8 cellular contexts compared by ENCODE assay signal in the genomic region with DNA sequence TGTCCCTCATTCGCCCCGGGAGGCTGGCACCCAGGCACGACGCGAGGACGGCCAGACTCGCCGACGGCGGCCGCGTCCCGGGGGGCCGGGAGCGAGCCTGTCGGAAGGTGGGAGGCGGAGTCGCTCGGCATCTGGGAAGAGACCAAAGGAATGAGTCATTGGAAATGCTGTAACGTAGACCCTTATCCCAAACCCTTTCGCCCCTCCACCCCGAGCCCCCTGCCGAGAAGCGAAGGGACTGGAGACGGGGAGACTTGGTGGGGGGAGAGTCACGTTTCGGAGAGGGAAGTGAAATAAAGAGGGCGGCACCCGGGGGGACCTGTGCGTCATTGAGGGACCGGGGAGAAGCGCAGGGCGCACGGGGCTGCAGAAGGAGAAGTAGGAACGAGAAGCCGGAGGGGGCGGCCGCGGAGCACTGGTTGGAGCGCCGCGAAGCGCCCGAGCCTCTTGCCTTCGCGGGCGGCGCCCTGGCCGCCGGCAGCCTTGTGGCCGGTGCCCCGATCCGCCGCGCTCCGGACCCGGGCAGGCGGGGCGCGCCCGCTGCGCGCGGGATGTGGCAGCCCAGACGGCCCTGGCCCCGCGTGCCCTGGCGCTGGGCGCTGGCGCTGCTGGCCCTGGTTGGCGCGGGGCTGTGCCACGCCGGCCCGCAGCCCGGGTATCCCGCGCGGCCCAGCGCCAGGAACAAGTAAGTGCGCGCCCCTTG. TPM values are rescaled to one million over a fixed set of nuclear protein-coding genes. Genes with fewer than 3 reads are reported as not detected.
DNase-seq lines count a peak whose midpoint lies in the region; ATAC-seq, FAIRE-seq and TF ChIP-seq lines count a peak whose summit lies in the region.

A gene (plus strand): TSS at position 369 of the 703 bp plus-strand sequence. CDS start 183 bp downstream, at position 552.

- H3K27ac ChIP-seq in astrocyte (ENCODE audit: low read depth, low read length) (peak within 1 kb of the TSS; percentile 19), iPS-20b (ENCODE audit: low read length) (no peak within 1 kb of the TSS)

- H3K27me3 ChIP-seq in astrocyte (ENCODE audit: insufficient read depth, low read length) (peaks cover 22% of the 10 kb centered on the region), iPS-20b (ENCODE audit: insufficient read depth, low read length) (peaks cover 59% of the 10 kb centered on the region)

- ATAC-seq in GM21576 (IDR thresholded peaks at IDR 0.05; ENCODE audit: unreplicated experiment): peak; percentile 51

- H3K4me3 ChIP-seq in astrocyte (ENCODE audit: insufficient read depth, low read depth, low read length) (peak within 1 kb of the TSS; percentile 56), iPS-20b (ENCODE audit: low read length) (peak within 1 kb of the TSS; percentile 78)

- H2AFZ ChIP-seq in astrocyte (ENCODE audit: low read depth, low read length): peak within 1 kb of the TSS; percentile 84

- no peak for FAIRE-seq in astrocyte (lab: Jason Lieb, UNC)

- H3K9ac ChIP-seq in astrocyte (ENCODE audit: low read length) (peak within 1 kb of the TSS; percentile 75), iPS-20b (ENCODE audit: low read depth, low read length) (peak within 1 kb of the TSS; percentile 48; the same call in 1 of the 2 replicates)

- no peaks in the 10 kb centered on the region for H3K79me2 ChIP-seq in astrocyte (ENCODE audit: insufficient read depth, low read length)

- peaks cover 5% of the 10 kb centered on the region for H3K4me1 Mint-ChIP-seq in astrocyte (ENCODE audit: low read depth, unreplicated experiment)

- H3K4me2 ChIP-seq in astrocyte (ENCODE audit: low read length): peak within 1 kb of the TSS; percentile 86

- H3K36me3 Mint-ChIP-seq in astrocyte (ENCODE audit: low read depth, unreplicated experiment): no peaks in the 10 kb centered on the region

- H3K9me3 Mint-ChIP-seq in astrocyte (ENCODE audit: unreplicated experiment): no peaks in the 10 kb centered on the region

- H3K36me3 ChIP-seq in astrocyte (ENCODE audit: insufficient read depth, low read length): no peaks in the 10 kb centered on the region
- H3K36me3 ChIP-seq in iPS-20b (ENCODE audit: insufficient read depth, low read depth, low read length): no peaks in the 10 kb centered on the region

- H3K9me3 ChIP-seq in astrocyte (ENCODE audit: insufficient read depth, low read depth, low read length) (no peaks in the 10 kb centered on the region), iPS-20b (ENCODE audit: insufficient read depth, low read depth, low read length) (no peaks in the 10 kb centered on the region)

- peak; percentile 41 for DNase-seq in AG08396 (ENCODE audit: low spot score)
- DNase-seq in RPMI7951 (ENCODE audit: low read depth): peak; percentile 15
- DNase-seq in astrocyte (ENCODE audit: low read depth): peak; percentile 32
- peak; percentile 38 for DNase-seq in stimulated activated CD4-positive, alpha-beta T cell treated with anti-CD3 and anti-CD28 coated beads, Interleukin-12 subunit alpha, Interleukin-12 subunit beta, amount 100 ng/mL, for 4 hours
- no peak for DNase-seq in NCI-H187 treated with DMSO at 0.1 percent for 48 hours (lab: John Stamatoyannopoulos, UW)
- no peak for DNase-seq in OCI-M1 (lab: John Stamatoyannopoulos, UW)

- peaks cover 6% of the 10 kb centered on the region for H3K4me1 ChIP-seq in astrocyte (ENCODE audit: insufficient read depth, low read length)
- peaks cover 3% of the 10 kb centered on the region; the same call in 1 of the 2 replicates for H3K4me1 ChIP-seq in iPS-20b (ENCODE audit: insufficient read depth, low read length)

- peak within 1 kb of the TSS; percentile 77 for H3K27ac Mint-ChIP-seq in astrocyte (ENCODE audit: unreplicated experiment)

- H3K4me3 Mint-ChIP-seq in astrocyte (ENCODE audit: unreplicated experiment): peak within 1 kb of the TSS; percentile 88

- no peak for TF ChIP-seq CTCF in astrocyte (IDR thresholded peaks at IDR 0.05; ENCODE audit: insufficient read depth, low read depth, low read length)

- no peaks in the 10 kb centered on the region for H4K20me1 ChIP-seq in astrocyte (ENCODE audit: insufficient read depth, low read length)

- H3K27me3 Mint-ChIP-seq in astrocyte (ENCODE audit: low read depth, unreplicated experiment): peaks cover 4% of the 10 kb centered on the region

RNA-seq across cellular contexts. Expression of the gene that starts here (rescaled TPM):
- 5.4 and 8.1 TPM in 2 replicates for total RNA-seq in RPMI7951 (2014; rRNA removed; shearing (Covaris generic))
- total RNA-seq in astrocyte: 29.6 and 33.4 TPM in 2 replicates

Comparison
In these comparisons a context has a peak if more than half of its experiments do, and no peak if none do; other contexts are left out.
1. DNase-seq: peak in AG08396 (single experiment), RPMI7951 (single experiment), astrocyte (single experiment) and stimulated activated CD4-positive, alpha-beta T cell treated with anti-CD3 and anti-CD28 coated beads, Interleukin-12 subunit alpha, Interleukin-12 subunit beta, amount 100 ng/mL, for 4 hours (single experiment); none in NCI-H187 treated with DMSO at 0.1 percent for 48 hours (single experiment) and OCI-M1 (single experiment).